24 cellular contexts compared by ENCODE assay signal in genomic region chr6:24709014-24709711, GRCh38. TPM values are rescaled to one million over a fixed set of nuclear protein-coding genes. Genes with fewer than 3 reads are reported as not detected.
DNase-seq lines count a peak whose midpoint lies in the region; ATAC-seq, FAIRE-seq and TF ChIP-seq lines count a peak whose summit lies in the region.
"Had no signal": no experiment of that assay in that cellular context is flagged by ENCODE, and none has a peak within 500 bp of the region (broad histone marks: within the 10 kb centered on the region; RNA-seq: fewer than 3 reads in every experiment).

No MANE protein-coding gene starts in this region.

- no peak overlapping the region for H3K4me3 Mint-ChIP-seq in activated naive CD4-positive, alpha-beta T cell treated with anti-CD3 and anti-CD28 coated beads for 36 hours
- no peak overlapping the region for H3K4me3 Mint-ChIP-seq in activated naive CD4-positive, alpha-beta T cell treated with anti-CD3 and anti-CD28 coated beads, Interleukin-2, amount 10 ng/mL, durations not matched to agents 7 days and 5 days
- H3K4me3 Mint-ChIP-seq in activated naive CD8-positive, alpha-beta T cell treated with anti-CD3 and anti-CD28 coated beads, Interleukin-2, amount 50 U/mL, for 24 hours = no peak overlapping the region
- no peak overlapping the region for H3K4me3 Mint-ChIP-seq in naive thymus-derived CD4-positive, alpha-beta T cell
- H3K4me3 Mint-ChIP-seq: brain had no signal

- H3K27ac Mint-ChIP-seq in activated naive CD4-positive, alpha-beta T cell treated with anti-CD3 and anti-CD28 coated beads for 36 hours = peak overlapping the region; percentile 58
- H3K27ac Mint-ChIP-seq in activated naive CD4-positive, alpha-beta T cell treated with anti-CD3 and anti-CD28 coated beads, Interleukin-2, amount 10 ng/mL, durations not matched to agents 7 days and 5 days = no peak overlapping the region
- H3K27ac Mint-ChIP-seq in activated naive CD8-positive, alpha-beta T cell treated with anti-CD3 and anti-CD28 coated beads, Interleukin-2, amount 50 U/mL, for 24 hours = peak overlapping the region; percentile 27
- peak overlapping the region in 8 of 9 donors; percentile 25 to 85 (median 47) for H3K27ac Mint-ChIP-seq in naive thymus-derived CD4-positive, alpha-beta T cell

- H3K36me3 ChIP-seq in naive thymus-derived CD4-positive, alpha-beta T cell (ENCODE audit: control insufficient read depth in 2 of 3, insufficient read depth in 3 of 3, low read length in 3 of 3) = peaks cover 26 to 95% (median 61%) of the 10 kb centered on the region in 3 experiments

- TF ChIP-seq POLR2A in GM12891 (IDR thresholded peaks at IDR 0.05; ENCODE audit: low read depth, low read length) = peak; percentile 57; the same call in 1 of the 2 replicates

- CTCF ChIA-PET in activated naive CD4-positive, alpha-beta T cell treated with anti-CD3 and anti-CD28 coated beads for 36 hours (lab: Charles Lee) = interaction anchor here (0.6 to 1.3 kb wide), 3 partner anchors 58 to 436 kb away, joined by 4 to 5 read pairs (median 4); no protein-coding TSS in a partner anchor
- CTCF ChIA-PET in activated naive CD4-positive, alpha-beta T cell treated with anti-CD3 and anti-CD28 coated beads, Interleukin-2, amount 10 ng/mL, durations not matched to agents 7 days and 5 days (lab: Charles Lee) = interaction anchor here (1.0 to 1.1 kb wide), 2 partner anchors 128 to 215 kb away, joined by 3 read pairs; partner anchors contain the start of gene ALDH5A1
- CTCF ChIA-PET in naive thymus-derived CD4-positive, alpha-beta T cell (lab: Charles Lee) = no interaction called here

- no peaks in the 10 kb centered on the region for H3K9me3 Mint-ChIP-seq in activated naive CD4-positive, alpha-beta T cell treated with anti-CD3 and anti-CD28 coated beads for 36 hours
- no peaks in the 10 kb centered on the region for H3K9me3 Mint-ChIP-seq in activated naive CD4-positive, alpha-beta T cell treated with anti-CD3 and anti-CD28 coated beads, Interleukin-2, amount 10 ng/mL, durations not matched to agents 7 days and 5 days
- no peaks in the 10 kb centered on the region for H3K9me3 Mint-ChIP-seq in activated naive CD8-positive, alpha-beta T cell treated with anti-CD3 and anti-CD28 coated beads, Interleukin-2, amount 50 U/mL, for 24 hours
- no peaks in the 10 kb centered on the region for H3K9me3 Mint-ChIP-seq in naive thymus-derived CD4-positive, alpha-beta T cell
- H3K9me3 Mint-ChIP-seq: brain had no signal

- H3K27me3 Mint-ChIP-seq in activated naive CD4-positive, alpha-beta T cell treated with anti-CD3 and anti-CD28 coated beads for 36 hours (ENCODE audit: low read depth) = no peaks in the 10 kb centered on the region
- no peaks in the 10 kb centered on the region for H3K27me3 Mint-ChIP-seq in activated naive CD4-positive, alpha-beta T cell treated with anti-CD3 and anti-CD28 coated beads, Interleukin-2, amount 10 ng/mL, durations not matched to agents 7 days and 5 days
- no peaks in the 10 kb centered on the region for H3K27me3 Mint-ChIP-seq in activated naive CD8-positive, alpha-beta T cell treated with anti-CD3 and anti-CD28 coated beads, Interleukin-2, amount 50 U/mL, for 24 hours
- no peaks in the 10 kb centered on the region for H3K27me3 Mint-ChIP-seq in naive thymus-derived CD4-positive, alpha-beta T cell

- H3K4me3 ChIP-seq in naive thymus-derived CD4-positive, alpha-beta T cell (ENCODE audit: low read length) = no peak overlapping the region
- H3K4me3 ChIP-seq: adrenal gland had no signal

- H3K27me3 ChIP-seq in naive thymus-derived CD4-positive, alpha-beta T cell (ENCODE audit: control insufficient read depth in 2 of 2, insufficient read depth in 2 of 2, low read length in 2 of 2) = no peaks in the 10 kb centered on the region
- H3K27me3 ChIP-seq: adrenal gland had no signal

- FAIRE-seq in GM12891 (lab: Jason Lieb, UNC) = peak; percentile 58
- FAIRE-seq: colon had no signal

- POLR2A ChIA-PET in naive thymus-derived CD4-positive, alpha-beta T cell (lab: Charles Lee) = interaction anchor here (2.0 to 3.4 kb wide), 2 partner anchors 9 to 12 kb away, joined by 5 to 22 read pairs; partner anchors contain the start of gene C6orf62

- peak overlapping the region; percentile 50 for H3K27ac ChIP-seq in naive thymus-derived CD4-positive, alpha-beta T cell (ENCODE audit: low read depth, low read length)
- H3K27ac ChIP-seq: adrenal gland, HL-60 had no signal

- no peak for ATAC-seq in activated naive CD8-positive, alpha-beta T cell treated with anti-CD3 and anti-CD28 coated beads, Interleukin-2, amount 50 U/mL, for 24 hours
- no peak for ATAC-seq in naive thymus-derived CD4-positive, alpha-beta T cell
- ATAC-seq in GM21825 (IDR thresholded peaks at IDR 0.05; ENCODE audit: unreplicated experiment) = no peak
- ATAC-seq: esophagus mucosa, left colon had no signal

- intact Hi-C loops in activated naive CD4-positive, alpha-beta T cell treated with anti-CD3 and anti-CD28 coated beads for 36 hours (cut with micrococcal nuclease) = no loop called here
- intact Hi-C loops in naive thymus-derived CD4-positive, alpha-beta T cell (cut with micrococcal nuclease) = loop anchor here in 1 of 2 donors (1.0 kb wide), 1 partner anchor 10 kb away; the partner anchor contains the start of gene C6orf62
- intact Hi-C loops in cardiac septum (cut with DNase I) = no loop called here

- H3K36me3 Mint-ChIP-seq in activated naive CD4-positive, alpha-beta T cell treated with anti-CD3 and anti-CD28 coated beads for 36 hours (ENCODE audit: low read depth) = peaks cover 64% of the 10 kb centered on the region
- peaks cover 70% of the 10 kb centered on the region for H3K36me3 Mint-ChIP-seq in activated naive CD4-positive, alpha-beta T cell treated with anti-CD3 and anti-CD28 coated beads, Interleukin-2, amount 10 ng/mL, durations not matched to agents 7 days and 5 days
- H3K36me3 Mint-ChIP-seq in activated naive CD8-positive, alpha-beta T cell treated with anti-CD3 and anti-CD28 coated beads, Interleukin-2, amount 50 U/mL, for 24 hours (ENCODE audit: low read depth) = peaks cover 74% of the 10 kb centered on the region
- peaks cover 5 to 58% (median 38%) of the 10 kb centered on the region in 5 donors for H3K36me3 Mint-ChIP-seq in naive thymus-derived CD4-positive, alpha-beta T cell

- H3K4me1 ChIP-seq in naive thymus-derived CD4-positive, alpha-beta T cell (ENCODE audit: control insufficient read depth in 2 of 2, insufficient read depth in 2 of 2, low read length in 2 of 2) = peaks cover 14 to 23% of the 10 kb centered on the region in 2 donors

- H3K4me1 Mint-ChIP-seq in activated naive CD4-positive, alpha-beta T cell treated with anti-CD3 and anti-CD28 coated beads for 36 hours (ENCODE audit: low read depth) = peaks cover 53% of the 10 kb centered on the region
- H3K4me1 Mint-ChIP-seq in activated naive CD4-positive, alpha-beta T cell treated with anti-CD3 and anti-CD28 coated beads, Interleukin-2, amount 10 ng/mL, durations not matched to agents 7 days and 5 days = peaks cover 35% of the 10 kb centered on the region
- peaks cover 38% of the 10 kb centered on the region for H3K4me1 Mint-ChIP-seq in activated naive CD8-positive, alpha-beta T cell treated with anti-CD3 and anti-CD28 coated beads, Interleukin-2, amount 50 U/mL, for 24 hours
- peaks cover 24 to 65% (median 57%) of the 10 kb centered on the region in 7 donors for H3K4me1 Mint-ChIP-seq in naive thymus-derived CD4-positive, alpha-beta T cell

- no peak for DNase-seq in activated naive CD4-positive, alpha-beta T cell treated with anti-CD3 and anti-CD28 coated beads for 36 hours
- no peak for DNase-seq in activated naive CD4-positive, alpha-beta T cell treated with anti-CD3 and anti-CD28 coated beads, Interleukin-2, amount 10 ng/mL, durations not matched to agents 7 days and 5 days
- DNase-seq in GM12891 (ENCODE audit: insufficient read length, low spot score) = no peak
- DNase-seq in activated naive CD8-positive, alpha-beta T cell treated with anti-CD3 and anti-CD28 coated beads, Interleukin-2, amount 50 U/mL, for 24 hours = no peak
- DNase-seq in naive thymus-derived CD4-positive, alpha-beta T cell = no peak
- DNase-seq in SKM-1 treated with dmso at 0.1 percent for 144 hours (lab: John Stamatoyannopoulos, UW; ENCODE audit: unreplicated experiment) = no peak
- no peak for DNase-seq in cardiac septum (ENCODE audit: low spot score)
- DNase-seq: activated CD4-positive, CD25-positive, alpha-beta regulatory T cell treated with anti-CD3 and anti-CD28 coated beads, Interleukin-2, amount 50 U/mL, for 72 hours; adrenal gland; C1 segment of cervical spinal cord; effector memory CD4-positive, alpha-beta T cell; foreskin melanocyte; left colon; NCI-H1105; NCI-H2029 treated with DMSO at 0.1 percent for 48 hours; NCI-H446; stimulated activated CD4-positive, alpha-beta T cell treated with anti-CD3 and anti-CD28 coated beads, Interleukin-4, amount 100 ng/mL, for 24 hours; stimulated activated naive CD4-positive, alpha-beta T cell treated with Interleukin-2 at 50 U/mL for 16 hours; SW 1271 had no signal

- H3K9me3 ChIP-seq in naive thymus-derived CD4-positive, alpha-beta T cell (ENCODE audit: control insufficient read depth in 2 of 3, low read length in 3 of 3) = no peaks in the 10 kb centered on the region
- H3K9me3 ChIP-seq: adrenal gland had no signal

TF ChIP-seq in GM12891, 5 proteins besides CTCF, POLR2A, EP300 and RAD21:
- no peak for TF ChIP-seq POU2F2 (IDR thresholded peaks at IDR 0.05; ENCODE audit: low read depth, low read length)
- TF ChIP-seq PAX5 (IDR thresholded peaks at IDR 0.05; ENCODE audit: insufficient read depth, low read length, severe bottlenecking) = no peak
- no peak for TF ChIP-seq SPI1 (IDR thresholded peaks at IDR 0.05; ENCODE audit: low read depth, low read length)
- no peak for TF ChIP-seq POLR2AphosphoS5 (IDR thresholded peaks at IDR 0.05; ENCODE audit: low read depth, low read length)
- no peak for TF ChIP-seq TAF1 (IDR thresholded peaks at IDR 0.05; ENCODE audit: low read depth, low read length)

RNA-seq across cellular contexts. Expression of gene C6orf62, which starts 9.8 kb away (rescaled TPM):
- total RNA-seq in activated naive CD4-positive, alpha-beta T cell treated with anti-CD3 and anti-CD28 coated beads for 36 hours = 100 to 1,000 TPM; 110 to 112 TPM
- polyA plus RNA-seq in GM12891 (2012; ENCODE audit: low read depth, missing spikeins) = 51.0 TPM
- total RNA-seq in naive thymus-derived CD4-positive, alpha-beta T cell = 100 to 1,000 TPM; 115 to 162 (median 135) TPM
- polyA plus RNA-seq in naive thymus-derived CD4-positive, alpha-beta T cell = 100 to 1,000 TPM; 102 to 130 TPM
- total RNA-seq in cardiac septum = 48.2 TPM

RNA-seq across cellular contexts. Expression of gene ACOT13, which starts 42.3 kb away (rescaled TPM):
- 10 to 100 TPM; 34.0 to 36.1 TPM for total RNA-seq in activated naive CD4-positive, alpha-beta T cell treated with anti-CD3 and anti-CD28 coated beads for 36 hours
- 23.6 TPM for polyA plus RNA-seq in GM12891 (2012; ENCODE audit: low read depth, missing spikeins)
- total RNA-seq in naive thymus-derived CD4-positive, alpha-beta T cell = 10 to 100 TPM in 3 of 5 experiments, 1 to 10 TPM in 2; 4.0 to 20.0 (median 12.5) TPM
- polyA plus RNA-seq in naive thymus-derived CD4-positive, alpha-beta T cell = 10 to 100 TPM; 12.9 to 13.5 TPM
- total RNA-seq in cardiac septum = 40.5 TPM

RNA-seq across cellular contexts. Expression of gene TDP2, which starts 42.5 kb away (rescaled TPM):
- total RNA-seq in activated naive CD4-positive, alpha-beta T cell treated with anti-CD3 and anti-CD28 coated beads for 36 hours = 10 to 100 TPM; 41.5 to 44.2 TPM
- 35.0 TPM for polyA plus RNA-seq in GM12891 (2012; ENCODE audit: low read depth, missing spikeins)
- total RNA-seq in naive thymus-derived CD4-positive, alpha-beta T cell = 10 to 100 TPM; 38.6 to 69.7 (median 48.2) TPM
- polyA plus RNA-seq in naive thymus-derived CD4-positive, alpha-beta T cell = 10 to 100 TPM; 36.8 to 50.3 TPM
- total RNA-seq in cardiac septum = 24.1 TPM
